In the genomic region with DNA sequence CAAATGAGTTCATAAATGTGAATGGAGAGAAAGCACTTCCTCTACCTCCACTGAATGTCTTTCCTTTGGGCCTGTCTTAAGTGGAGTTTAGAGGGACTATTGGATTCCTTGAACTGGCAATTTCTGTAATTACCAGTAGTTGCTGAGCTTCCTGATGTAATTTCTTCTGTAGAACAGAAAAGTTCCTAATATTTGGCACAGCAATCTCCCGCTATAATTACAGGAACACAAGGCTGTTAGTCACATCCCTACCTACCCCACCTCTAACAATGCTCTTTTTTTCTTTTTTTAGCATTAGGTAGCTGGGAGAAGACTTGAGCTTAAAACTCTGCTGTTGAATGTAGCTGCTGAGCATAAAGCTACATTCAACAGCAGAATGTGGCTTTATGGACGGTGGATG, we compare ENCODE assay signal across 20 cellular contexts. TPM values are rescaled to one million over a fixed set of nuclear protein-coding genes. Genes with fewer than 3 reads are reported as not detected.
A peak's percentile ranks its signal among the peaks of the same experiment; 100 is the strongest.
DNase-seq lines count a peak whose midpoint lies in the region; ATAC-seq, FAIRE-seq and TF ChIP-seq lines count a peak whose summit lies in the region.
"Had no signal": no experiment of that assay in that cellular context is flagged by ENCODE, and none has a peak within 500 bp of the region (broad histone marks: within the 10 kb centered on the region; RNA-seq: fewer than 3 reads in every experiment).

No MANE protein-coding gene starts in this region.

- no peak overlapping the region for H2BK120ac ChIP-seq in H1 (replicated peaks; ENCODE audit: low read depth, low read length)

- WGBS in H1 (ENCODE audit: extremely low coverage in 1 of 2, insufficient coverage in 1 of 2, insufficient read length in 1 of 2, insufficient replicate concordance in 2 of 2, low coverage in 1 of 2, low lambda C conversion rate in 2 of 2, missing lambda C conversion rate in 1 of 2), 2 experiments = 82% methylated on average over 2 of the region's 2 CpGs; no CpG with 5 or more reads in 1 of the 2 experiments
- 86 to 92% methylated on average over 2 of the region's 2 CpGs for WGBS in aorta, 2 donors

- no peak overlapping the region for H3K9ac ChIP-seq in H1 (replicated peaks in 1 of 4; ENCODE audit: extremely low read depth in 1 of 4, low read depth in 3 of 4, low read length in 3 of 4)
- H3K9ac ChIP-seq: BLaER1 treated with 17β-estradiol and CSF1 and Interleukin-3, amounts not matched to agents 10 nM and 100 nM had no signal

- no peak overlapping the region for H3K14ac ChIP-seq in H1 (ENCODE audit: insufficient read length)

- no peaks in the 10 kb centered on the region for H3K23me2 ChIP-seq in H1 (ENCODE audit: low read depth, low read length)

- H3F3A ChIP-seq in GM23338 (replicated peaks; ENCODE audit: low read depth) = peaks cover 5% of the 10 kb centered on the region; the same call in 1 of the 2 replicates

- no peak for TF ChIP-seq EP300 in H1 (IDR thresholded peaks at IDR 0.05; ENCODE audit: borderline replicate concordance in 1 of 2, low read depth in 2 of 2, low read length in 2 of 2)

- H3K23ac ChIP-seq in H1 (ENCODE audit: insufficient read length) = no peak overlapping the region

- H3K4me1 ChIP-seq in GM23338 (ENCODE audit: insufficient read depth) = peaks cover 24% of the 10 kb centered on the region
- peaks cover 0 to 19% (median 10%) of the 10 kb centered on the region in 4 experiments; a peak in 5 of 7 replicates for H3K4me1 ChIP-seq in H1 (replicated peaks in 1 of 4; ENCODE audit: control insufficient read depth in 3 of 4, insufficient read depth in 4 of 4, low read length in 3 of 4)
- no peaks in the 10 kb centered on the region for H3K4me1 ChIP-seq in aorta (ENCODE audit: control insufficient read depth in 1 of 2, insufficient read depth in 2 of 2, low read length in 2 of 2)
- H3K4me1 ChIP-seq: BE2C had no signal

- H2AK5ac ChIP-seq in H1 (ENCODE audit: low read depth, low read length) = no peak overlapping the region

- no peaks in the 10 kb centered on the region for H3K9me3 ChIP-seq in H1 (ENCODE audit: insufficient read depth in 2 of 2, low read depth in 1 of 2, low read length in 1 of 2)
- no peaks in the 10 kb centered on the region for H3K9me3 ChIP-seq in aorta (ENCODE audit: control insufficient read depth, low read length)
- H3K9me3 ChIP-seq: BE2C; BLaER1 treated with 17β-estradiol and CSF1 and Interleukin-3, amounts not matched to agents 10 nM and 100 nM had no signal

- DNase-seq in GM23338 (ENCODE audit: low spot score) (no peak), WTC11 (ENCODE audit: low spot score) (no peak), H1 (ENCODE audit: low read depth in 1 of 2, low spot score in 2 of 2) (no peak), AG20443 (ENCODE audit: low spot score) (no peak), aorta (no peak)
- DNase-seq: BE2C; CD4-positive, alpha-beta T cell; CD8-positive, alpha-beta memory T cell; DMS 273 treated with DMSO at 0.1 percent for 48 hours; DMS79; EL; GF-D8; H9 had no signal

- H3K36me3 ChIP-seq in GM23338 (ENCODE audit: insufficient read depth) (no peaks in the 10 kb centered on the region), H1 (ENCODE audit: control insufficient read depth in 2 of 4, insufficient read depth in 4 of 4, low read length in 3 of 4) (no peaks in the 10 kb centered on the region), aorta (ENCODE audit: control insufficient read depth in 1 of 2, insufficient read depth in 2 of 2, low read length in 1 of 2) (no peaks in the 10 kb centered on the region)
- H3K36me3 ChIP-seq: BE2C had no signal

- H3K27me3 Mint-ChIP-seq in GM23338 (ENCODE audit: insufficient read depth, low read depth, poor library complexity) (peaks cover 4% of the 10 kb centered on the region), WTC11 (ENCODE audit: low read depth) (no peaks in the 10 kb centered on the region; the same call in 1 of the 2 replicates)
- H3K27me3 Mint-ChIP-seq: CD4-positive, alpha-beta T cell had no signal

- H2AFZ ChIP-seq in GM23338 = no peak overlapping the region
- H2AFZ ChIP-seq in H1 (ENCODE audit: low read length) = no peak overlapping the region; the same call in 1 of the 2 replicates

- H3K27me3 ChIP-seq in GM23338 (ENCODE audit: insufficient read depth) (no peaks in the 10 kb centered on the region), H1 (replicated peaks in 1 of 4; ENCODE audit: control insufficient read depth in 3 of 4, extremely low read depth in 1 of 4, insufficient read depth in 3 of 4, low read length in 3 of 4) (no peaks in the 10 kb centered on the region), aorta (ENCODE audit: control insufficient read depth in 1 of 2, insufficient read depth in 2 of 2, low read length in 1 of 2) (no peaks in the 10 kb centered on the region)
- H3K27me3 ChIP-seq: BLaER1 treated with 17β-estradiol and CSF1 and Interleukin-3, amounts not matched to agents 10 nM and 100 nM had no signal

- no peak overlapping the region for H2BK15ac ChIP-seq in H1 (ENCODE audit: low read length)

- no peak overlapping the region for H2BK12ac ChIP-seq in H1 (ENCODE audit: low read depth, low read length)

- no peak for TF ChIP-seq CTCF in GM23338 (conservative IDR thresholded peaks at IDR 0.05; ENCODE audit: low read depth in 2 of 2)
- no peak for TF ChIP-seq CTCF in WTC11 (IDR thresholded peaks at IDR 0.05)
- no peak for TF ChIP-seq CTCF in H1 (IDR thresholded peaks at IDR 0.05; ENCODE audit: control extremely low read depth in 1 of 3, insufficient read depth in 1 of 3, low read depth in 1 of 3, low read length in 3 of 3)

- ATAC-seq in GM23338 (no peak), WTC11 (no peak), aorta (ENCODE audit: low FRiP score) (no peak), GM18519 (IDR thresholded peaks at IDR 0.05; ENCODE audit: low FRiP score, unreplicated experiment) (no peak)
- ATAC-seq: HCT116 had no signal

- H3K9me2 ChIP-seq in GM23338 (ENCODE audit: insufficient read depth) = no peaks in the 10 kb centered on the region

- CTCF ChIA-PET in WTC11 (lab: Charles Lee) (interaction anchor here (1.1 kb wide), 1 partner anchor 29 kb away, joined by 3 read pairs; no protein-coding TSS in a partner anchor), H1 (lab: Charles Lee; ENCODE audit: partially characterized antibody) (interaction anchor here (1.5 kb wide), 1 partner anchor 214 kb away, joined by 3 read pairs; no protein-coding TSS in a partner anchor)

- H3K4me1 Mint-ChIP-seq in GM23338 (peaks cover 52% of the 10 kb centered on the region), WTC11 (peaks cover 62% of the 10 kb centered on the region)

- H4K91ac ChIP-seq in H1 (replicated peaks; ENCODE audit: insufficient read length, low read length) = no peak overlapping the region

- H3K27ac ChIP-seq in GM23338 (ENCODE audit: low read depth) (0 out of 2 replicates have a peak overlapping the region, but pooled peaks have one; percentile 83), H1 (ENCODE audit: low read depth, low read length) (no peak overlapping the region), aorta (ENCODE audit: low read depth in 1 of 2, low read length in 2 of 2) (no peak overlapping the region)
- H3K27ac ChIP-seq: BLaER1 treated with 17β-estradiol and CSF1 and Interleukin-3, amounts not matched to agents 10 nM and 100 nM had no signal

- no peak overlapping the region for H4K5ac ChIP-seq in H1 (ENCODE audit: insufficient read length, low read depth, low read length)

- H3K4me3 Mint-ChIP-seq in GM23338 = no peak overlapping the region
- no peak overlapping the region for H3K4me3 Mint-ChIP-seq in WTC11
- H3K4me3 Mint-ChIP-seq: CD14-positive monocyte; CD4-positive, alpha-beta T cell; CD8-positive, alpha-beta memory T cell; H9 had no signal

- no peak overlapping the region for H3K4ac ChIP-seq in H1 (replicated peaks; ENCODE audit: insufficient read length, low read depth, low read length)

- H3K4me3 ChIP-seq in GM23338 (no peak overlapping the region), H1 (ENCODE audit: extremely low read depth in 1 of 4, insufficient read depth in 2 of 4, low read depth in 3 of 4, low read length in 4 of 4) (no peak overlapping the region), aorta (ENCODE audit: low read length in 2 of 2) (no peak overlapping the region)
- H3K4me3 ChIP-seq: BLaER1 treated with 17β-estradiol and CSF1 and Interleukin-3, amounts not matched to agents 10 nM and 100 nM had no signal

- no peak overlapping the region for H3K56ac ChIP-seq in H1 (replicated peaks; ENCODE audit: insufficient read length, low read depth, low read length)

- H4K20me1 ChIP-seq in GM23338 (replicated peaks; ENCODE audit: insufficient read depth) = no peaks in the 10 kb centered on the region
- H4K20me1 ChIP-seq in H1 (replicated peaks in 1 of 2; ENCODE audit: control insufficient read depth in 1 of 2, insufficient read depth in 2 of 2, low read length in 2 of 2) = no peaks in the 10 kb centered on the region

- H2BK5ac ChIP-seq in H1 (ENCODE audit: low read depth, low read length) = peak overlapping the region; percentile 75; the same call in 1 of the 2 replicates

- H4K8ac ChIP-seq in H1 (ENCODE audit: extremely low read depth, insufficient read depth, low read length) = no peak overlapping the region

- no peaks in the 10 kb centered on the region for H3K79me2 ChIP-seq in GM23338 (replicated peaks; ENCODE audit: insufficient read depth)
- no peaks in the 10 kb centered on the region for H3K79me2 ChIP-seq in H1 (ENCODE audit: control insufficient read depth in 1 of 2, insufficient read depth in 2 of 2, low read length in 2 of 2)

- H3K79me1 ChIP-seq in H1 (ENCODE audit: low read depth, low read length) = no peaks in the 10 kb centered on the region

- FAIRE-seq in H1 (lab: Jason Lieb, UNC) = no peak
- FAIRE-seq: D721Med, GM12891, GM18507 had no signal

- H3K9me3 Mint-ChIP-seq in GM23338 = no peaks in the 10 kb centered on the region
- no peaks in the 10 kb centered on the region for H3K9me3 Mint-ChIP-seq in WTC11
- H3K9me3 Mint-ChIP-seq: CD14-positive monocyte; CD4-positive, alpha-beta T cell; CD8-positive, alpha-beta memory T cell; H9 had no signal

- no peak for TF ChIP-seq RAD21 in H1 (IDR thresholded peaks at IDR 0.05 in 1 of 2, conservative IDR thresholded peaks at IDR 0.05 in 1 of 2; ENCODE audit: low read depth in 2 of 2, low read length in 2 of 2)

- no peak overlapping the region for H3K18ac ChIP-seq in H1 (ENCODE audit: extremely low read depth, low read length)

- POLR2A ChIA-PET in WTC11 (lab: Charles Lee) (no interaction called here), H1 (lab: Charles Lee; ENCODE audit: partially characterized antibody) (interaction anchor here (0.6 to 1.1 kb wide), 3 partner anchors 9 to 249 kb away, joined by 3 read pairs; no protein-coding TSS in a partner anchor)

- H3K27ac Mint-ChIP-seq in GM23338 = no peak overlapping the region
- H3K27ac Mint-ChIP-seq in WTC11 = 0 out of 2 replicates have a peak overlapping the region, but pooled peaks have one; percentile 31
- H3K27ac Mint-ChIP-seq: CD4-positive, alpha-beta T cell; CD8-positive, alpha-beta memory T cell had no signal

- peak overlapping the region; percentile 62; the same call in 1 of the 2 replicates for H2BK20ac ChIP-seq in H1 (ENCODE audit: low read length)

- H3K36me3 Mint-ChIP-seq in GM23338 (ENCODE audit: low read depth) (peaks cover 3% of the 10 kb centered on the region; the same call in 1 of the 3 replicates), WTC11 (no peaks in the 10 kb centered on the region)
- H3K36me3 Mint-ChIP-seq: CD8-positive, alpha-beta memory T cell had no signal

- H3K4me2 ChIP-seq in GM23338 = no peak overlapping the region
- H3K4me2 ChIP-seq in H1 (ENCODE audit: insufficient read depth in 1 of 2, low read depth in 2 of 2, low read length in 2 of 2) = no peak overlapping the region
- H3K4me2 ChIP-seq: BLaER1 treated with 17β-estradiol and CSF1 and Interleukin-3, amounts not matched to agents 10 nM and 100 nM had no signal

- intact Hi-C loops in aorta (cut with DNase I) = no loop called here

- no peak for TF ChIP-seq POLR2A in H1 (IDR thresholded peaks at IDR 0.05; ENCODE audit: control extremely low read depth in 1 of 2, low read depth in 2 of 2, low read length in 2 of 2)

RNA-seq across cellular contexts. Expression of a gene that starts 24.8 kb away (rescaled TPM):
- 205 and 212 TPM in 2 replicates for total RNA-seq in GM23338 (2014; rRNA removed; shearing (Covaris generic))
- polyA plus RNA-seq in GM23338 (2016; fragmentation: Nextera tagmentation; extraction: Ambion mirVana) (457 and 461 TPM in 2 replicates), H1 (2011; rRNA removed) (58.2 and 65.5 TPM in 2 replicates), aorta (10 to 100 TPM; 24.9 to 31.1 TPM)
- total RNA-seq in WTC11 (2021) (163 to 167 TPM (median 163 TPM) in 3 replicates), aorta (100 to 1,000 TPM in 1 of 2 donors, 10 to 100 TPM in 1; 83.7 to 162 TPM)
- 202 and 217 TPM in 2 replicates for total RNA-seq in H1 (2021; fragmentation: NEBNext Ultra II Directional; extraction: Animal tissue kit (Norgen Biotek cat#: 25700))
- polyA plus RNA-seq in H1 (2011; cell fraction: cytosol; rRNA removed) = 80.3 TPM
- polyA plus RNA-seq in H1 (2011; cell fraction: nucleus; rRNA removed) = 94.0 TPM
- polyA plus RNA-seq in H1 (2012, experiment 1 of 2) = 73.6 to 109 TPM (median 89.5 TPM) in 4 replicates
- polyA plus RNA-seq in H1 (2012, experiment 2 of 2) = 7.1 TPM
- 140 TPM for polyA plus RNA-seq in H1 (2013, experiment 1 of 2)
- polyA plus RNA-seq in H1 (2013, experiment 2 of 2) = 139 TPM
- polyA minus RNA-seq in H1 (2011; rRNA and poly(A)+ RNA removed) = 109 and 131 TPM in 2 replicates
- 86.8 TPM for polyA minus RNA-seq in H1 (2011; cell fraction: cytosol; rRNA and poly(A)+ RNA removed)
- polyA minus RNA-seq in H1 (2011; cell fraction: nucleus; rRNA and poly(A)+ RNA removed) = 208 TPM
